Comparison of ENCODE assay signal across 22 cellular contexts in the genomic region with DNA sequence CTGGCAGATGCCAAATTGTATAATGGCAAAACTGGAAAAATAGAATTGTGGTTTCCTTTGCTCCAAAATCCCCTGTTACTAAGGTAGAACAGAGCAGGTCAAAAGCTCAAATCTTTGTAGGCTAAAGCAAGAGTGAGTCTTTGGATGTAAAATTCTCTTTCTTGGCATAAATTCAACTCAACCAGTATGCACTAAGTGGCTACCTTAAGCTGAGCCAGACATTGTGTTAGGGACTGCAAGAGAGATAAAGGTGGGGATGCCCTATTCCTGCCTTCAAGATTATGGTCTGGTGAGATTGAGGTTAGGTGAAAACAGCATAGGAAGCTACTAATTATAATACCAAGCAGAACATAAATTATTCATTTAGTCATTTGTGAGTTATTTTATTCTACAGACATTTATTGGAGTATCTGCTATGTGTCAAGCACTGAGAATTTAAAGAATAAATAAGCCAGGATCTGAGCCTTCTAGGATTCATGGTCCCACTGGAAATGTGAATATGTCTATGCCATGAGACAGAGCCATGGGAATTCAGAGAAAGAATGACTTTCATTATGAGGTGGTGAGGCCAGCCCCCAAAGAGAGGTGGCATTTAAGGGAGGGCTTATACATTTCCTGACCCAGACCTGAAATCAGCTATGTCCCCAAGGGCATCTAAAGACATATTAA.
DNase-seq lines count a peak whose midpoint lies in the region; ATAC-seq and TF ChIP-seq lines count a peak whose summit lies in the region.
"Had no signal": no experiment of that assay in that cellular context is flagged by ENCODE, and none has a peak within 500 bp of the region (broad histone marks: within the 10 kb centered on the region; RNA-seq: fewer than 3 reads in every experiment).

No MANE protein-coding gene starts in this region.

- H3K4me1 ChIP-seq in CD8-positive, alpha-beta T cell (ENCODE audit: insufficient read depth, low read length), result no peaks in the 10 kb centered on the region
- H3K4me1 ChIP-seq in naive thymus-derived CD4-positive, alpha-beta T cell (ENCODE audit: control insufficient read depth in 2 of 2, insufficient read depth in 2 of 2, low read length in 2 of 2), result no peaks in the 10 kb centered on the region

- H3K27ac Mint-ChIP-seq in brain (peak overlapping the region in 3 of 5 experiments; percentile 16 to 91 (median 49)), neural crest cell (ENCODE audit: unreplicated experiment) (peak overlapping the region; percentile 19), type B pancreatic cell (no peak overlapping the region)
- no peak overlapping the region for H3K27ac Mint-ChIP-seq in CD8-positive, alpha-beta T cell
- H3K27ac Mint-ChIP-seq in naive thymus-derived CD4-positive, alpha-beta T cell, result no peak overlapping the region
- H3K27ac Mint-ChIP-seq: activated T-helper 1 cell treated with anti-CD3 and anti-CD28 coated beads, Interleukin-12 subunit alpha, Interleukin-12 subunit beta, Interleukin-2, Interleukin-4 antibody, amounts not matched to agents 30 ng/mL and 10 ng/mL and 1 ng/mL, durations not matched to agents 14 hours and 24 hours and 36 hours; GM23338; memory B cell had no signal

- H3K27me3 Mint-ChIP-seq in brain, result peaks cover 4% of the 10 kb centered on the region
- no peaks in the 10 kb centered on the region for H3K27me3 Mint-ChIP-seq in neural crest cell (ENCODE audit: low read depth)
- no peaks in the 10 kb centered on the region for H3K27me3 Mint-ChIP-seq in CD8-positive, alpha-beta T cell (ENCODE audit: low read depth)
- peaks cover 0 to 13% (median 8%) of the 10 kb centered on the region in 5 donors for H3K27me3 Mint-ChIP-seq in naive thymus-derived CD4-positive, alpha-beta T cell
- peaks cover 5% of the 10 kb centered on the region for H3K27me3 Mint-ChIP-seq in type B pancreatic cell

- no peak for TF ChIP-seq CTCF in brain (conservative IDR thresholded peaks at IDR 0.05)
- no peak for TF ChIP-seq CTCF in neural crest cell (conservative IDR thresholded peaks at IDR 0.05)
- no peak for TF ChIP-seq CTCF in CD8-positive, alpha-beta T cell (IDR thresholded peaks at IDR 0.05)
- no peak for TF ChIP-seq CTCF in type B pancreatic cell (conservative IDR thresholded peaks at IDR 0.05)

- H3K27ac ChIP-seq in CD8-positive, alpha-beta T cell (ENCODE audit: low read depth, low read length), result no peak overlapping the region
- H3K27ac ChIP-seq in naive thymus-derived CD4-positive, alpha-beta T cell (ENCODE audit: low read depth, low read length), result no peak overlapping the region
- H3K27ac ChIP-seq: esophagus muscularis mucosa, tibial artery had no signal

- CTCF ChIA-PET in CD8-positive, alpha-beta T cell (lab: Charles Lee), result no interaction called here
- CTCF ChIA-PET in naive thymus-derived CD4-positive, alpha-beta T cell (lab: Charles Lee), result no interaction called here

- ATAC-seq in CD8-positive, alpha-beta T cell, result no peak
- no peak for ATAC-seq in naive thymus-derived CD4-positive, alpha-beta T cell
- ATAC-seq: GM23338 had no signal

- H3K4me3 Mint-ChIP-seq in brain (no peak overlapping the region), neural crest cell (no peak overlapping the region), type B pancreatic cell (no peak overlapping the region)
- H3K4me3 Mint-ChIP-seq in CD8-positive, alpha-beta T cell, result no peak overlapping the region
- H3K4me3 Mint-ChIP-seq in naive thymus-derived CD4-positive, alpha-beta T cell, result no peak overlapping the region
- H3K4me3 Mint-ChIP-seq: activated T-helper 1 cell treated with anti-CD3 and anti-CD28 coated beads, Interleukin-12 subunit alpha, Interleukin-12 subunit beta, Interleukin-2, Interleukin-4 antibody, amounts not matched to agents 30 ng/mL and 10 ng/mL and 1 ng/mL, durations not matched to agents 14 hours and 24 hours and 36 hours; GM23338; memory B cell had no signal

- H3K4me3 ChIP-seq in CD8-positive, alpha-beta T cell (ENCODE audit: low read depth, low read length), result no peak overlapping the region
- no peak overlapping the region for H3K4me3 ChIP-seq in naive thymus-derived CD4-positive, alpha-beta T cell (ENCODE audit: low read length)
- H3K4me3 ChIP-seq: dorsolateral prefrontal cortex, esophagus muscularis mucosa, GM23338, tibial artery had no signal

- H3K27me3 ChIP-seq in CD8-positive, alpha-beta T cell (ENCODE audit: insufficient read depth, low read length), result no peaks in the 10 kb centered on the region
- no peaks in the 10 kb centered on the region for H3K27me3 ChIP-seq in naive thymus-derived CD4-positive, alpha-beta T cell (ENCODE audit: control insufficient read depth in 2 of 2, insufficient read depth in 2 of 2, low read length in 2 of 2)
- H3K27me3 ChIP-seq: dorsolateral prefrontal cortex, esophagus muscularis mucosa, tibial artery had no signal

- DNase-seq in EL (peak; percentile 56), hepatic stellate cell (ENCODE audit: low spot score) (peak; percentile 8), neural crest cell (ENCODE audit: low read depth, low spot score) (no peak), NCI-H2196 treated with DMSO at 0.1 percent for 48 hours (lab: John Stamatoyannopoulos, UW; ENCODE audit: unreplicated experiment) (no peak), type B pancreatic cell (ENCODE audit: extremely low spot score, unreplicated experiment) (no peak)
- DNase-seq in CD8-positive, alpha-beta T cell, result no peak
- DNase-seq in naive thymus-derived CD4-positive, alpha-beta T cell, result no peak
- DNase-seq: activated CD4-positive, alpha-beta T cell treated with anti-CD3 and anti-CD28 coated beads, Interleukin-2, amount 50 U/mL, for 48 hours; activated CD4-positive, CD25-positive, alpha-beta regulatory T cell treated with anti-CD3 and anti-CD28 coated beads, Interleukin-2, amount 50 U/mL, for 72 hours; activated naive CD4-positive, alpha-beta T cell treated with Interleukin-2 at 50 U/mL for 16 hours; dorsolateral prefrontal cortex; GF-D8; NCI-H1092; NCI-H1694; stimulated activated CD4-positive, alpha-beta T cell treated with anti-CD3 and anti-CD28 coated beads, Interleukin-4, amount 100 ng/mL, for 1 hour; T-helper 2 cell had no signal

- no peaks in the 10 kb centered on the region for H3K36me3 Mint-ChIP-seq in brain
- peaks cover 13% of the 10 kb centered on the region for H3K36me3 Mint-ChIP-seq in neural crest cell (ENCODE audit: low read depth)
- no peaks in the 10 kb centered on the region for H3K36me3 Mint-ChIP-seq in CD8-positive, alpha-beta T cell
- H3K36me3 Mint-ChIP-seq in naive thymus-derived CD4-positive, alpha-beta T cell, result no peaks in the 10 kb centered on the region
- H3K36me3 Mint-ChIP-seq in type B pancreatic cell, result no peaks in the 10 kb centered on the region
- H3K36me3 Mint-ChIP-seq: memory B cell had no signal

- intact Hi-C loops in CD8-positive, alpha-beta T cell (cut with DNase I, micrococcal nuclease), result no loop called here
- intact Hi-C loops in naive thymus-derived CD4-positive, alpha-beta T cell (cut with micrococcal nuclease), result no loop called here

- H3K9me3 ChIP-seq in CD8-positive, alpha-beta T cell (ENCODE audit: low read length), result no peaks in the 10 kb centered on the region
- H3K9me3 ChIP-seq in naive thymus-derived CD4-positive, alpha-beta T cell (ENCODE audit: control insufficient read depth in 2 of 3, low read length in 3 of 3), result no peaks in the 10 kb centered on the region
- H3K9me3 ChIP-seq: esophagus muscularis mucosa, tibial artery had no signal

- POLR2A ChIA-PET in CD8-positive, alpha-beta T cell (lab: Charles Lee), result no interaction called here
- POLR2A ChIA-PET in naive thymus-derived CD4-positive, alpha-beta T cell (lab: Charles Lee), result no interaction called here

- H3K4me1 Mint-ChIP-seq in brain (peaks cover 18% of the 10 kb centered on the region), neural crest cell (peaks cover 20% of the 10 kb centered on the region), type B pancreatic cell (ENCODE audit: unreplicated experiment) (no peaks in the 10 kb centered on the region)
- H3K4me1 Mint-ChIP-seq in CD8-positive, alpha-beta T cell (ENCODE audit: low read depth), result no peaks in the 10 kb centered on the region
- no peaks in the 10 kb centered on the region for H3K4me1 Mint-ChIP-seq in naive thymus-derived CD4-positive, alpha-beta T cell
- H3K4me1 Mint-ChIP-seq: memory B cell had no signal

- no peaks in the 10 kb centered on the region for H3K36me3 ChIP-seq in CD8-positive, alpha-beta T cell (ENCODE audit: insufficient read depth, low read length)
- H3K36me3 ChIP-seq in naive thymus-derived CD4-positive, alpha-beta T cell (ENCODE audit: control insufficient read depth in 2 of 3, insufficient read depth in 3 of 3, low read length in 3 of 3), result no peaks in the 10 kb centered on the region
- H3K36me3 ChIP-seq: esophagus muscularis mucosa, tibial artery had no signal

- H3K9me3 Mint-ChIP-seq in brain, result peaks cover 2 to 19% (median 7%) of the 10 kb centered on the region in 5 experiments
- H3K9me3 Mint-ChIP-seq in neural crest cell, result peaks cover 21% of the 10 kb centered on the region
- H3K9me3 Mint-ChIP-seq in CD8-positive, alpha-beta T cell, result no peaks in the 10 kb centered on the region
- peaks cover 0 to 6% (median 2%) of the 10 kb centered on the region in 11 donors for H3K9me3 Mint-ChIP-seq in naive thymus-derived CD4-positive, alpha-beta T cell
- H3K9me3 Mint-ChIP-seq in type B pancreatic cell, result peaks cover 4% of the 10 kb centered on the region
- H3K9me3 Mint-ChIP-seq: activated T-helper 1 cell treated with anti-CD3 and anti-CD28 coated beads, Interleukin-12 subunit alpha, Interleukin-12 subunit beta, Interleukin-2, Interleukin-4 antibody, amounts not matched to agents 30 ng/mL and 10 ng/mL and 1 ng/mL, durations not matched to agents 14 hours and 24 hours and 36 hours; GM23338; memory B cell had no signal

Comparison
In these comparisons a context has a peak if more than half of its experiments do, and no peak if none do; other contexts are left out.
1. DNase-seq: peak in EL (single experiment) and hepatic stellate cell (single experiment); none in neural crest cell (single experiment), NCI-H2196 treated with DMSO at 0.1 percent for 48 hours (single experiment), CD8-positive, alpha-beta T cell (0 of 7), naive thymus-derived CD4-positive, alpha-beta T cell (0 of 9) and type B pancreatic cell (single experiment).
2. H3K27ac Mint-ChIP-seq: peak in brain (3 of 5) and neural crest cell (single experiment); none in CD8-positive, alpha-beta T cell (single experiment), naive thymus-derived CD4-positive, alpha-beta T cell (0 of 9) and type B pancreatic cell (single experiment).